ENCODE assay signal across 11 cellular contexts in the genomic region with DNA sequence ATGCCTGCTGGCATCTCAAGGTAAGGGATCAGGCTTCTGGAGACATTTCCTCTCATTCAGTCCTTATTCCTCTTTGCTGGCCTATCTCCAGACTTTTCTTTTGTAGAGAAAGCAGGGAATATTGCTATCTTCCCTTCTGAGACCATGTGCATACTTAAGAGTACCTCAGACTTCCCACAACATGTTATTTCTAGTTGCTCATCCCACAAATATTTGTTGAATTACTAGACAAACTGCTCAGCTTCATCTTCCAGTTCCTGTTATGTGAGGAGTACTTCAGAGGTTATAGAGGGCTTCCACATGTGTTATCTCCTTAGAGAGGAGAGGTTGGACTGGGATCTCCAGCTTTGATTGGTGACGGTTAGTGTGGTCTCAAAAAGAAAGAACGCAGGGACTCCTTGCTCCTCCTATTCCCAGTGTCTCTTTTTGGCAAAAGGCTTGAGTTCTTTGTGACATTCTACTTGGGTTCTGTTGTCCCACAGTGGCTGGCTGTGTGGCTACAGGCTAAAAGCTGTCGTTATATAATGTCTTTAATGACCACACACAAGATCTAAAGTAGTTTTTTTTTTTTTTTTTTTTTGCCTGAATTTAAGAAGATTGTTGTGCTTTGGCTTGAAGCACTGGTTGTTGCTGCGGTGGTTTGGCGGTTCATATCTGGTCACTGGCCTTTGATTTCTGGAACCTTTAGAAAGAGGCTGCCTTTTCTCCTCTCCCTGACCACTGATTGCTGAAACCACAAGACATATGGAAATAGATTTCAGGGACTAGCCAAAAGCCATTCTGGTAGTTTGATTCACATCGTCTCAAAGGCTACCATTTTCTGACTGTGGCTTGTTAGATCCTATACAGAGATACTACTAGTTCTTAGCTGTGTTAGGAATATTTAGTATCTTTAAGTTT.
DNase-seq lines count a peak whose midpoint lies in the region; ATAC-seq and TF ChIP-seq lines count a peak whose summit lies in the region.
"Had no signal": no experiment of that assay in that cellular context is flagged by ENCODE, and none has a peak within 500 bp of the region (broad histone marks: within the 10 kb centered on the region; RNA-seq: fewer than 3 reads in every experiment).

No MANE protein-coding gene starts in this region.

- peaks cover 12% of the 10 kb centered on the region for H3K4me1 ChIP-seq in fibroblast of lung (ENCODE audit: control insufficient read depth, extremely low read depth, insufficient read depth, low read length)
- H3K4me1 ChIP-seq in psoas muscle = no peaks in the 10 kb centered on the region
- H3K4me1 ChIP-seq: thyroid gland had no signal

- no peaks in the 10 kb centered on the region for H3K79me2 ChIP-seq in fibroblast of lung (ENCODE audit: control insufficient read depth, insufficient read depth, low read length)

- H4K20me1 ChIP-seq in fibroblast of lung (ENCODE audit: control insufficient read depth, extremely low read depth, insufficient read depth, low read length) = no peaks in the 10 kb centered on the region

- peak; percentile 32 to 46 (median 38) for ATAC-seq in psoas muscle
- ATAC-seq in HG03025 (IDR thresholded peaks at IDR 0.05; ENCODE audit: low FRiP score, unreplicated experiment) = no peak

- H3K36me3 ChIP-seq in fibroblast of lung (ENCODE audit: control insufficient read depth, insufficient read depth, low read length) (no peaks in the 10 kb centered on the region), psoas muscle (ENCODE audit: insufficient read depth in 1 of 2, low read depth in 1 of 2) (no peaks in the 10 kb centered on the region)
- H3K36me3 ChIP-seq: thyroid gland had no signal

- H3K27ac ChIP-seq in fibroblast of lung (ENCODE audit: insufficient read depth, low read length) = peak overlapping the region; percentile 70
- peak overlapping the region; percentile 53 for H3K27ac ChIP-seq in psoas muscle
- H3K27ac ChIP-seq: thyroid gland had no signal

- H3K27me3 ChIP-seq in fibroblast of lung (ENCODE audit: control insufficient read depth, insufficient read depth, low read length) = no peaks in the 10 kb centered on the region
- H3K27me3 ChIP-seq in psoas muscle (ENCODE audit: insufficient read depth in 3 of 3, low read length in 2 of 3) = no peaks in the 10 kb centered on the region
- H3K27me3 ChIP-seq: thyroid gland had no signal

- H3K4me3 ChIP-seq in fibroblast of lung (replicated peaks in 1 of 4; ENCODE audit: control extremely low read depth in 1 of 4, insufficient read depth in 1 of 4, low read depth in 3 of 4, low read length in 4 of 4) = no peak overlapping the region
- H3K4me3 ChIP-seq in psoas muscle = no peak overlapping the region
- H3K4me3 ChIP-seq: thyroid gland had no signal

- H3K4me2 ChIP-seq in fibroblast of lung (ENCODE audit: extremely low read depth, insufficient read depth, low read length) = peak overlapping the region; percentile 48

- intact Hi-C loops in psoas muscle (cut with DNase I) = no loop called here

- H3K9me3 ChIP-seq in fibroblast of lung (ENCODE audit: control insufficient read depth, insufficient read depth, low read depth, low read length) = no peaks in the 10 kb centered on the region
- no peaks in the 10 kb centered on the region for H3K9me3 ChIP-seq in psoas muscle
- H3K9me3 ChIP-seq: thyroid gland had no signal

- TF ChIP-seq CTCF in fibroblast of lung (conservative IDR thresholded peaks at IDR 0.05 in 1 of 2, IDR thresholded peaks at IDR 0.05 in 1 of 2; ENCODE audit: low read depth in 1 of 2, low read length in 2 of 2) (no peak), psoas muscle (IDR thresholded peaks at IDR 0.05) (no peak)

- H3K9ac ChIP-seq in fibroblast of lung (ENCODE audit: insufficient read depth, low read length) = no peak overlapping the region

- DNase-seq in EL = peak; percentile 99
- DNase-seq in RPMI7951 (ENCODE audit: low read depth) = peak; percentile 100
- peak; percentile 92 to 100 for DNase-seq in fibroblast of lung (ENCODE audit: low read depth in 2 of 2)
- DNase-seq in psoas muscle = no peak
- no peak for DNase-seq in activated CD4-positive, alpha-beta T cell treated with anti-CD3 and anti-CD28 coated beads, Interleukin-2, amount 50 U/mL, for 48 hours
- no peak for DNase-seq in DMS114 treated with DMSO at 0.1 percent for 48 hours (lab: John Stamatoyannopoulos, UW; ENCODE audit: unreplicated experiment)
- no peak for DNase-seq in ureter (ENCODE audit: low spot score)
- DNase-seq: DND-41, NCI-H1436, thyroid gland had no signal

- peak overlapping the region; percentile 24 for H2AFZ ChIP-seq in fibroblast of lung (ENCODE audit: low read length)

- WGBS in psoas muscle, 3 donors = 77 to 79% (median 77%) methylated on average over 6 of the region's 6 CpGs

Comparison
In these comparisons a context has a peak if more than half of its experiments do, and no peak if none do; other contexts are left out.
1. DNase-seq: peak in EL (single experiment), RPMI7951 (single experiment) and fibroblast of lung (2 of 2); none in psoas muscle (0 of 2), activated CD4-positive, alpha-beta T cell treated with anti-CD3 and anti-CD28 coated beads, Interleukin-2, amount 50 U/mL, for 48 hours (0 of 2), DMS114 treated with DMSO at 0.1 percent for 48 hours (single experiment) and ureter (single experiment).